8 cellular contexts compared by ENCODE assay signal in the genomic region with DNA sequence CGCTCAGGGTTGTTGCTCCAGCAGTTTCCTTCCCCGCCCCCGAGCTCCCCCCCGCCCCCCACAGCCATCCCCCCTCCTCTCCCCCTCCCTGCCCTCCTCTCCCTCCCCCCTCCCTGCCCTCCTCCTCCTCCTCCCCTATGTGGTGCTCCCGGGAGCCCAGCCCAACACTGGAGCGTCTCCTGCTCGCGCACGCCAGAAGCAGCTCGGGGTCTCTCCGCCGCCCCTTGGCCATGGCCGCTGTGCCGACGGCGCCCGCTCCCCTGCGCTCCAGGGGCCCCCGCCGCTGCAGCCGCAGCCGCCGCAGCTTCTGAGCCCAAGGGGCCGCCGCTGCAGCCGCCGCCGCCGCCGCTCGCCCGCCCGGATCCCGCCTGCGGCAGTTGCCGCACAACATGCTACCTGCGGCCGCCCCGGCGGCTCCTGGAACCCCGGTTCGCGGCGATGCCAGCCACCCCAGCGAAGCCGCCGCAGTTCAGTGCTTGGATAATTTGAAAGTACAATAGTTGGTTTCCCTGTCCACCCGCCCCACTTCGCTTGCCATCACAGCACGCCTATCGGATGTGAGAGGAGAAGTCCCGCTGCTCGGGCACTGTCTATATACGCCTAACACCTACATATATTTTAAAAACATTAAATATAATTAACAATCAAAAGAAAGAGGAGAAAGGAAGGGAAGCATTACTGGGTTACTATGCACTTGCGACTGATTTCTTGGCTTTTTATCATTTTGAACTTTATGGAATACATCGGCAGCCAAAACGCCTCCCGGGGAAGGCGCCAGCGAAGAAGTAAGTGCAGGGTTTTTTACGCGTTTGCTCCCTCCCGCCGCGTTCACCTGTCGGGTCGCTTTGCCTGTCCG. TPM values are rescaled to one million over a fixed set of nuclear protein-coding genes. Genes with fewer than 3 reads are reported as not detected.
A peak's percentile ranks its signal among the peaks of the same experiment; 100 is the strongest.
DNase-seq lines count a peak whose midpoint lies in the region; ATAC-seq and TF ChIP-seq lines count a peak whose summit lies in the region.

A gene with protein sequence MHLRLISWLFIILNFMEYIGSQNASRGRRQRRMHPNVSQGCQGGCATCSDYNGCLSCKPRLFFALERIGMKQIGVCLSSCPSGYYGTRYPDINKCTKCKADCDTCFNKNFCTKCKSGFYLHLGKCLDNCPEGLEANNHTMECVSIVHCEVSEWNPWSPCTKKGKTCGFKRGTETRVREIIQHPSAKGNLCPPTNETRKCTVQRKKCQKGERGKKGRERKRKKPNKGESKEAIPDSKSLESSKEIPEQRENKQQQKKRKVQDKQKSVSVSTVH (plus strand): TSS at position 167 of the 856 bp plus-strand sequence. CDS start 522 bp downstream, at position 689.

- TF ChIP-seq CTCF in H9 (conservative IDR thresholded peaks at IDR 0.05) (no peak), endodermal cell (conservative IDR thresholded peaks at IDR 0.05) (no peak), vagina (IDR thresholded peaks at IDR 0.05) (no peak)

- peaks cover 13 to 28% of the 10 kb centered on the region in 2 experiments for H3K4me1 Mint-ChIP-seq in H9
- peaks cover 7% of the 10 kb centered on the region for H3K4me1 Mint-ChIP-seq in endodermal cell

- peaks cover 32% of the 10 kb centered on the region for H3K27me3 ChIP-seq in H9 (ENCODE audit: insufficient read depth, low read length)
- peaks cover 12% of the 10 kb centered on the region for H3K27me3 ChIP-seq in SJCRH30
- peaks cover 91% of the 10 kb centered on the region for H3K27me3 ChIP-seq in endodermal cell (ENCODE audit: control insufficient read depth, insufficient read depth, low read length, poor library complexity, severe bottlenecking)
- peaks cover 15% of the 10 kb centered on the region for H3K27me3 ChIP-seq in muscle layer of duodenum (ENCODE audit: low read depth, low read length)
- H3K27me3 ChIP-seq in vagina: no peaks in the 10 kb centered on the region

- H3K9ac ChIP-seq in H9 (ENCODE audit: extremely low read depth, insufficient read length, low read length) (no peak within 1 kb of the TSS), endodermal cell (ENCODE audit: extremely low read depth, low read length, poor library complexity, severe bottlenecking) (no peak within 1 kb of the TSS)

- H3K9me3 ChIP-seq in H9 (ENCODE audit: control insufficient read depth, low read depth, low read length) (no peaks in the 10 kb centered on the region), SJCRH30 (replicated peaks) (0 out of 2 replicates have a peak, but pooled peaks cover 3% of the 10 kb centered on the region), endodermal cell (ENCODE audit: control insufficient read depth, low read length) (no peaks in the 10 kb centered on the region), muscle layer of duodenum (ENCODE audit: control insufficient read depth in 1 of 2, low read length in 2 of 2) (no peaks in the 10 kb centered on the region), vagina (no peaks in the 10 kb centered on the region)

- no peak within 1 kb of the TSS for H3K18ac ChIP-seq in H9 (ENCODE audit: insufficient read length, low read depth, low read length)

- WGBS in H9 (ENCODE audit: extremely low coverage, insufficient read length, low lambda C conversion rate): no CpG with 5 or more reads among the region's 68 CpGs
- WGBS in endodermal cell (ENCODE audit: insufficient coverage in 1 of 2, insufficient read length in 1 of 2), 2 experiments: 0% methylated on average over 32 to 64 of the region's 68 CpGs

- peak within 1 kb of the TSS; percentile 67 to 87 for H3K4me3 Mint-ChIP-seq in H9
- H3K4me3 Mint-ChIP-seq in endodermal cell: peak within 1 kb of the TSS; percentile 54

- no peak within 1 kb of the TSS for H4K91ac ChIP-seq in H9 (ENCODE audit: insufficient read length, low read depth, low read length)

- H2AK5ac ChIP-seq in H9 (ENCODE audit: insufficient read length, low read length): no peak within 1 kb of the TSS

- no peaks in the 10 kb centered on the region for H3K36me3 ChIP-seq in SJCRH30
- no peaks in the 10 kb centered on the region for H3K36me3 ChIP-seq in endodermal cell (ENCODE audit: control insufficient read depth, insufficient read depth, low read length)
- H3K36me3 ChIP-seq in muscle layer of duodenum (ENCODE audit: control insufficient read depth in 1 of 2, insufficient read depth in 2 of 2, low read length in 2 of 2): no peaks in the 10 kb centered on the region
- H3K36me3 ChIP-seq in vagina: no peaks in the 10 kb centered on the region

- H3K79me2 ChIP-seq in H9 (ENCODE audit: insufficient read depth, low read length): no peaks in the 10 kb centered on the region

- H3K4me3 ChIP-seq in SJCRH30 (peak within 1 kb of the TSS; percentile 36), endodermal cell (ENCODE audit: low read length) (peak within 1 kb of the TSS; percentile 80), muscle layer of duodenum (ENCODE audit: low read depth in 1 of 2, low read length in 2 of 2) (peak within 1 kb of the TSS; percentile 76 to 93), vagina (peak within 1 kb of the TSS; percentile 42 to 70)

- no peak within 1 kb of the TSS for H3K4ac ChIP-seq in H9 (ENCODE audit: low read depth, low read length)

- H3K36me3 Mint-ChIP-seq in H9 (ENCODE audit: insufficient read depth in 1 of 3, low read depth in 3 of 3) (no peaks in the 10 kb centered on the region; a peak in 1 of 7 replicates), endodermal cell (ENCODE audit: low read depth) (no peaks in the 10 kb centered on the region)

- DNase-seq in DMS53 (lab: John Stamatoyannopoulos, UW): peak; percentile 63
- no peak for DNase-seq in DMS53 treated with DMSO at 0.1 percent for 48 hours (lab: John Stamatoyannopoulos, UW; ENCODE audit: unreplicated experiment)
- DNase-seq in H9: peak; percentile 62
- peak; percentile 7 to 13 for DNase-seq in SJCRH30
- DNase-seq in endodermal cell: peak; percentile 80
- DNase-seq in vagina (ENCODE audit: extremely low spot score in 2 of 2): no peak

- H3K4me1 ChIP-seq in H9 (ENCODE audit: insufficient read depth, low read length) (no peaks in the 10 kb centered on the region), SJCRH30 (no peaks in the 10 kb centered on the region), endodermal cell (ENCODE audit: control insufficient read depth, insufficient read depth, low read length) (peaks cover 9% of the 10 kb centered on the region), muscle layer of duodenum (ENCODE audit: control insufficient read depth in 1 of 2, insufficient read depth in 2 of 2, low read length in 2 of 2) (peaks cover 0 to 15% of the 10 kb centered on the region in 2 donors), vagina (peaks cover 32% of the 10 kb centered on the region)

- no peak within 1 kb of the TSS for H2AFZ ChIP-seq in H9 (ENCODE audit: low read length)

- H4K8ac ChIP-seq in H9 (replicated peaks; ENCODE audit: insufficient read length, low read depth, low read length): no peak within 1 kb of the TSS

- no peak within 1 kb of the TSS for H3K56ac ChIP-seq in H9 (ENCODE audit: insufficient read length, low read depth, low read length)

- H2BK5ac ChIP-seq in H9 (ENCODE audit: insufficient read length, low read length): no peak within 1 kb of the TSS

- H3K23ac ChIP-seq in H9 (ENCODE audit: insufficient read length, low read depth, low read length): no peak within 1 kb of the TSS

- H3K27ac Mint-ChIP-seq in H9 (peak within 1 kb of the TSS in 1 of 3 experiments; percentile 13; a peak in 1 of 7 replicates), endodermal cell (no peak within 1 kb of the TSS)

- peak within 1 kb of the TSS; percentile 94 for H3K4me2 ChIP-seq in H9 (ENCODE audit: insufficient read depth, insufficient read length, low read length)

- H3K23me2 ChIP-seq in H9 (ENCODE audit: insufficient read length, low read depth, low read length, poor library complexity, severe bottlenecking): peaks cover 23% of the 10 kb centered on the region

- no peak within 1 kb of the TSS for H4K5ac ChIP-seq in H9 (ENCODE audit: insufficient read length, low read depth, low read length)

- no peak within 1 kb of the TSS for H3K27ac ChIP-seq in H9 (ENCODE audit: insufficient read length, low read depth, low read length)
- no peak within 1 kb of the TSS for H3K27ac ChIP-seq in SJCRH30
- H3K27ac ChIP-seq in endodermal cell (ENCODE audit: low read depth, low read length): no peak within 1 kb of the TSS
- peak within 1 kb of the TSS; percentile 79 for H3K27ac ChIP-seq in muscle layer of duodenum (ENCODE audit: low read length)
- H3K27ac ChIP-seq in vagina: peak within 1 kb of the TSS; percentile 70

- H2BK120ac ChIP-seq in H9 (ENCODE audit: low read depth, low read length, poor library complexity, severe bottlenecking): no peak within 1 kb of the TSS

- no peak for TF ChIP-seq POLR2A in vagina (IDR thresholded peaks at IDR 0.05)

- no peaks in the 10 kb centered on the region for H3K79me1 ChIP-seq in H9 (ENCODE audit: insufficient read depth, low read depth, low read length, poor library complexity, severe bottlenecking)

- no peak within 1 kb of the TSS for H2BK20ac ChIP-seq in H9 (ENCODE audit: low read depth, low read length, poor library complexity, severe bottlenecking)

- H3K9me3 Mint-ChIP-seq in H9 (no peaks in the 10 kb centered on the region; a peak in 1 of 5 replicates), endodermal cell (no peaks in the 10 kb centered on the region)

- intact Hi-C loops in vagina (cut with DNase I): loop anchor here (10.0 kb wide), 1 partner anchor 314 kb away; no protein-coding TSS in a partner anchor

- ATAC-seq in GM21360 (IDR thresholded peaks at IDR 0.05; ENCODE audit: unreplicated experiment): no peak

- no peak within 1 kb of the TSS for H2BK12ac ChIP-seq in H9 (ENCODE audit: insufficient read length, low read depth, low read length)

- H3T11ph ChIP-seq in H9 (ENCODE audit: low read length): no peak within 1 kb of the TSS

- H2BK15ac ChIP-seq in H9 (ENCODE audit: low read depth, low read length): no peak within 1 kb of the TSS

- H3K27me3 Mint-ChIP-seq in H9 (ENCODE audit: low read depth) (peaks cover 81% of the 10 kb centered on the region), endodermal cell (ENCODE audit: insufficient read depth) (peaks cover 84% of the 10 kb centered on the region)

- peak within 1 kb of the TSS; percentile 40; the same call in 1 of the 2 replicates for H3K14ac ChIP-seq in H9 (ENCODE audit: insufficient read depth, low read length)

- no peaks in the 10 kb centered on the region for H4K20me1 ChIP-seq in H9 (ENCODE audit: control insufficient read depth, insufficient read depth, insufficient read length)

RNA-seq across cellular contexts. Expression of the gene that starts here (rescaled TPM):
- total RNA-seq in H9 (2021): not detected in 2 replicates
- not detected in 2 replicates for total RNA-seq in SJCRH30 (2014; rRNA removed; shearing (Covaris generic))
- total RNA-seq in endodermal cell: under 1 TPM; 0.20 to 0.31 TPM
- 50.2 TPM for polyA plus RNA-seq in endodermal cell (2013, experiment 1 of 2)
- 46.7 TPM for polyA plus RNA-seq in endodermal cell (2013, experiment 2 of 2)
- 14.0 TPM for total RNA-seq in vagina

Comparison
In these comparisons a context has a peak if more than half of its experiments do, and no peak if none do; other contexts are left out.
1. RNA of the gene that starts here (total RNA-seq): 14.0 TPM in vagina (single experiment); 0.20 to 0.31 TPM in endodermal cell, not detected in H9 and not detected in SJCRH30; every median in the first group is over 10 times any median in the second.
2. DNase-seq: peak in DMS53 (single experiment) and endodermal cell (single experiment); none in DMS53 treated with DMSO at 0.1 percent for 48 hours (single experiment) and vagina (0 of 2).
3. Peak in DNase-seq and H3K4me2 ChIP-seq in H9; RNA of the gene not detected or under 1 TPM.
4. Peak in DNase-seq and H3K4me3 ChIP-seq in SJCRH30; RNA of the gene not detected or under 1 TPM.
5. H3K27ac ChIP-seq: peak in muscle layer of duodenum (single experiment) and vagina (single experiment); none in H9 (single experiment), SJCRH30 (single experiment) and endodermal cell (single experiment).
6. Peak in every context shown above with its lines, with median percentiles within 50 percentile points of each other: H3K4me3 ChIP-seq.